In the genomic region with DNA sequence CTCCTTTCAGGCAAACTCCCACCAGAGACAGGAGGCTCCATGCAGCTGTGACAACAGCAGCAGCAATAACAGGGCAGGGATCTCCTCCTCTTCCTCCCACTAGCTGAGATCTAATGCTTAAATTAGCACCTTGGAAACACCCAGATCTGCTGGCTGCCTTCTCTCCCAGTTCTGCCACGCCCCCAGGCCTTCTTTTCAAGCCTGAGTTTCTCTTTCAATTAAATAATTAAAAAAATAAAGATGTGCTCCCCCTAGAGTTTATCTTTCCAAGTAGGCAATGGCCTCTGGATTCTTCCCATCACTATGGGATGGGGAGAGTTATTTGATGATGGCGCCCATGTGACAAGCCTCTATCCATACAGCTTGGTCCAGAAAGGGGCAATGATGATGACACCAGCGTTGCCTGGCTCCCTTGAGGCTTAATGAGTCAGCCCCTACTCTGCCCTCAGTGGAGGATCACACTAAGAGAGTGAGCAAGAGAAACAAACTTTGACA, we compare ENCODE assay signal across 9 cellular contexts. TPM values are rescaled to one million over a fixed set of nuclear protein-coding genes. Genes with fewer than 3 reads are reported as not detected.
A peak's percentile ranks its signal among the peaks of the same experiment; 100 is the strongest.
DNase-seq lines count a peak whose midpoint lies in the region; FAIRE-seq and TF ChIP-seq lines count a peak whose summit lies in the region.
"Had no signal": no experiment of that assay in that cellular context is flagged by ENCODE, and none has a peak within 500 bp of the region (broad histone marks: within the 10 kb centered on the region; RNA-seq: fewer than 3 reads in every experiment).

No MANE protein-coding gene starts in this region.

- H3K9ac ChIP-seq in astrocyte (ENCODE audit: low read length) (no peak overlapping the region), neural progenitor cell (no peak overlapping the region)

- peaks cover 23% of the 10 kb centered on the region for H3K4me1 ChIP-seq in astrocyte (ENCODE audit: insufficient read depth, low read length)
- H3K4me1 ChIP-seq in neural progenitor cell: peaks cover 23% of the 10 kb centered on the region

- peaks cover 21% of the 10 kb centered on the region for H3F3A ChIP-seq in neural progenitor cell (ENCODE audit: low read depth)

- H3K27ac ChIP-seq in astrocyte (ENCODE audit: low read depth, low read length) (no peak overlapping the region), neural progenitor cell (no peak overlapping the region)

- DNase-seq in T-helper 2 cell treated with Interferon-gamma antibody and Interleukin-4, amounts not matched to agents 5 μg/mL and 100 μg/mL, for 36 hours (ENCODE audit: low spot score): peak; percentile 26
- DNase-seq in T-helper 2 cell (no peak), HPDE6-E6E7 (ENCODE audit: extremely low spot score) (peak; percentile 44), astrocyte (ENCODE audit: low read depth) (peak; percentile 18), neural progenitor cell (ENCODE audit: low spot score) (no peak), SIG-M5 (lab: John Stamatoyannopoulos, UW) (no peak), HuH-7 (ENCODE audit: low spot score) (no peak), NCI-H524 treated with DMSO at 0.1 percent for 48 hours (lab: John Stamatoyannopoulos, UW) (no peak)
- DNase-seq: CD8-positive, alpha-beta T cell had no signal

- H3K27ac Mint-ChIP-seq in T-helper 2 cell treated with Interferon-gamma antibody and Interleukin-4, amounts not matched to agents 5 μg/mL and 100 μg/mL, for 36 hours: no peak overlapping the region
- H3K27ac Mint-ChIP-seq in astrocyte (ENCODE audit: unreplicated experiment) (peak overlapping the region; percentile 6), neural progenitor cell (peak overlapping the region; percentile 36)
- H3K27ac Mint-ChIP-seq: CD8-positive, alpha-beta T cell had no signal

- H3K4me2 ChIP-seq in astrocyte (ENCODE audit: low read length) (no peak overlapping the region), neural progenitor cell (no peak overlapping the region)

- H3K36me3 Mint-ChIP-seq in T-helper 2 cell treated with Interferon-gamma antibody and Interleukin-4, amounts not matched to agents 5 μg/mL and 100 μg/mL, for 36 hours (ENCODE audit: low read depth): no peaks in the 10 kb centered on the region
- H3K36me3 Mint-ChIP-seq in astrocyte (ENCODE audit: low read depth, unreplicated experiment): peaks cover 9% of the 10 kb centered on the region
- no peaks in the 10 kb centered on the region for H3K36me3 Mint-ChIP-seq in neural progenitor cell

- FAIRE-seq in astrocyte (lab: Jason Lieb, UNC): no peak

- no peak overlapping the region for H3K4me3 Mint-ChIP-seq in T-helper 2 cell treated with Interferon-gamma antibody and Interleukin-4, amounts not matched to agents 5 μg/mL and 100 μg/mL, for 36 hours
- H3K4me3 Mint-ChIP-seq in astrocyte (ENCODE audit: unreplicated experiment): peak overlapping the region; percentile 5
- H3K4me3 Mint-ChIP-seq in neural progenitor cell: no peak overlapping the region
- H3K4me3 Mint-ChIP-seq: CD8-positive, alpha-beta T cell had no signal

- no peak overlapping the region for H2AFZ ChIP-seq in astrocyte (ENCODE audit: low read depth, low read length)
- no peak overlapping the region for H2AFZ ChIP-seq in neural progenitor cell (replicated peaks)

- H3K9me3 ChIP-seq in astrocyte (ENCODE audit: insufficient read depth, low read depth, low read length): no peaks in the 10 kb centered on the region
- H3K9me3 ChIP-seq in neural progenitor cell (ENCODE audit: low read depth): no peaks in the 10 kb centered on the region

- TF ChIP-seq CTCF in astrocyte (IDR thresholded peaks at IDR 0.05; ENCODE audit: insufficient read depth, low read depth, low read length): no peak
- no peak for TF ChIP-seq CTCF in neural progenitor cell (IDR thresholded peaks at IDR 0.05)

- H3K36me3 ChIP-seq in astrocyte (ENCODE audit: insufficient read depth, low read length) (no peaks in the 10 kb centered on the region), neural progenitor cell (no peaks in the 10 kb centered on the region)

- no peaks in the 10 kb centered on the region for H3K27me3 ChIP-seq in astrocyte (ENCODE audit: insufficient read depth, low read length)
- H3K27me3 ChIP-seq in neural progenitor cell: peaks cover 27% of the 10 kb centered on the region

- H4K20me1 ChIP-seq in astrocyte (ENCODE audit: insufficient read depth, low read length): peaks cover 75% of the 10 kb centered on the region
- peaks cover 10% of the 10 kb centered on the region for H4K20me1 ChIP-seq in neural progenitor cell (ENCODE audit: low read depth)

- peaks cover 8% of the 10 kb centered on the region for H3K27me3 Mint-ChIP-seq in T-helper 2 cell treated with Interferon-gamma antibody and Interleukin-4, amounts not matched to agents 5 μg/mL and 100 μg/mL, for 36 hours (ENCODE audit: low read depth)
- H3K27me3 Mint-ChIP-seq in astrocyte (ENCODE audit: low read depth, unreplicated experiment) (no peaks in the 10 kb centered on the region), neural progenitor cell (ENCODE audit: insufficient read depth, low read depth) (peaks cover 2% of the 10 kb centered on the region)

- peaks cover 48% of the 10 kb centered on the region for H3K4me1 Mint-ChIP-seq in T-helper 2 cell treated with Interferon-gamma antibody and Interleukin-4, amounts not matched to agents 5 μg/mL and 100 μg/mL, for 36 hours (ENCODE audit: low read depth)
- peaks cover 57% of the 10 kb centered on the region for H3K4me1 Mint-ChIP-seq in astrocyte (ENCODE audit: low read depth, unreplicated experiment)
- H3K4me1 Mint-ChIP-seq in neural progenitor cell: peaks cover 39% of the 10 kb centered on the region

- peaks cover 72% of the 10 kb centered on the region for H3K79me2 ChIP-seq in astrocyte (ENCODE audit: insufficient read depth, low read length)
- H3K79me2 ChIP-seq in neural progenitor cell (ENCODE audit: low read depth): no peaks in the 10 kb centered on the region

- H3K9me3 Mint-ChIP-seq in T-helper 2 cell treated with Interferon-gamma antibody and Interleukin-4, amounts not matched to agents 5 μg/mL and 100 μg/mL, for 36 hours: no peaks in the 10 kb centered on the region
- H3K9me3 Mint-ChIP-seq in astrocyte (ENCODE audit: unreplicated experiment) (no peaks in the 10 kb centered on the region), neural progenitor cell (no peaks in the 10 kb centered on the region)
- H3K9me3 Mint-ChIP-seq: CD8-positive, alpha-beta T cell had no signal

- H3K4me3 ChIP-seq in astrocyte (ENCODE audit: insufficient read depth, low read depth, low read length) (no peak overlapping the region), neural progenitor cell (no peak overlapping the region)

RNA-seq across cellular contexts. Expression of gene FAM219A, which starts 3.8 kb away (rescaled TPM):
- total RNA-seq in astrocyte (59.9 and 63.5 TPM in 2 replicates), neural progenitor cell (ENCODE audit: low replicate concordance) (4.2 and 6.5 TPM in 2 replicates)

RNA-seq across cellular contexts. Expression of gene DNAI1, which starts 4.0 kb away (rescaled TPM):
- total RNA-seq in astrocyte: 0.58 and 1.8 TPM in 2 replicates
- total RNA-seq in neural progenitor cell (ENCODE audit: low replicate concordance): 0.52 and 1.3 TPM in 2 replicates
- total RNA-seq: CD8-positive, alpha-beta T cell had no signal

Comparison
In these comparisons a context has a peak if more than half of its experiments do, and no peak if none do; other contexts are left out.
1. DNase-seq: peak in T-helper 2 cell treated with Interferon-gamma antibody and Interleukin-4, amounts not matched to agents 5 μg/mL and 100 μg/mL, for 36 hours (single experiment), HPDE6-E6E7 (single experiment) and astrocyte (single experiment); none in T-helper 2 cell (0 of 5), neural progenitor cell (single experiment), SIG-M5 (single experiment), HuH-7 (single experiment) and NCI-H524 treated with DMSO at 0.1 percent for 48 hours (single experiment).